6 cellular contexts compared by ENCODE assay signal in the genomic region with DNA sequence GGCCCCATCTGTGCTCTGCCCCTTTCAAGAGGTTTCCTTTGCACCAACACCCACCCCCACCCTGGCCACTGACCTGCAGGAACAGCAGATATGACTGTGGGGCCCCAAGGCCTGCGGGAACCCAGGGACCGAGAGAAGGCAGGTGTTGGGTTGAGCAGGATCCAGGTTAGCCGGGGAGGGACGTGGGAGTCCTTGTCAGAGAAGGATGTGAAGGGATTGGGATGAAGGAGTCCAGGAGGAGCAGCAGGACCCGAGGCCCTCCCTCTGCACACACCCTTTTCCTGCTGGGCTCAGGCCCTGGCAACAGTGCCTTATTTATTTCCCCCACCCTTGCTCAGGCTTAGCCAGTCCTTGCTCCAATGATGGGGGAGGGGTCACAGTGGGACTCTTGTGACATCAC.
"Had no signal": no experiment of that assay in that cellular context is flagged by ENCODE, and none has a peak within 500 bp of the region (broad histone marks: within the 10 kb centered on the region; RNA-seq: fewer than 3 reads in every experiment).

No MANE protein-coding gene starts in this region.

- H3K4me3 Mint-ChIP-seq: HFFc6, IgD-negative memory B cell had no signal

- H3K36me3 ChIP-seq: HAP-1 had no signal

- DNase-seq: GOT3, HFFc6, KBM-7 had no signal

- H3K27ac Mint-ChIP-seq: HFFc6, IgD-negative memory B cell had no signal

- H3K4me3 ChIP-seq: HAP-1 had no signal

- H3K9me3 ChIP-seq: HAP-1 had no signal

- H3K4me1 ChIP-seq: HAP-1 had no signal

- H3K9me3 Mint-ChIP-seq: HFFc6, IgD-negative memory B cell had no signal

- ATAC-seq: HCT116 had no signal
